In genomic region chr10:99853655-99854054, GRCh38 we compare ENCODE assay signal across 27 cellular contexts.
"Had no signal": no experiment of that assay in that cellular context is flagged by ENCODE, and none has a peak within 500 bp of the region (broad histone marks: within the 10 kb centered on the region; RNA-seq: fewer than 3 reads in every experiment).

No MANE protein-coding gene starts in this region.

- DNase-seq: heart right ventricle; islet precursor cell; left ventricle myocardium inferior; naive thymus-derived CD8-positive, alpha-beta T cell; occipital lobe; ovary; posterior cingulate gyrus; retina; right cardiac atrium; sigmoid colon; small intestine; spleen; stimulated activated CD4-positive, alpha-beta T cell treated with anti-CD3 and anti-CD28 coated beads, Interleukin-4, amount 100 ng/mL, for 24 hours; stimulated activated naive CD4-positive, alpha-beta T cell; tibial artery; trophoblast cell; upper lobe of right lung had no signal

- ATAC-seq: heart right ventricle; naive thymus-derived CD8-positive, alpha-beta T cell; right cardiac atrium; stimulated activated effector memory CD8-positive, alpha-beta T cell treated with anti-CD3 and anti-CD28 coated beads, Interleukin-12 subunit alpha, Interleukin-12 subunit beta, amount 100 ng/mL, for 72 hours; upper lobe of right lung had no signal

- H3K4me2 ChIP-seq: hepatocyte, neural progenitor cell had no signal

- H3K27me3 ChIP-seq: heart right ventricle, hepatocyte, neural progenitor cell, neutrophil, ovary, sigmoid colon, spleen, suprapubic skin, tibial artery, upper lobe of right lung had no signal

- H3K36me3 ChIP-seq: heart right ventricle, left ventricle myocardium inferior, neural progenitor cell, neutrophil, ovary, prostate gland, sigmoid colon, spleen, suprapubic skin, thoracic aorta, tibial artery, upper lobe of right lung had no signal

- H3K79me2 ChIP-seq: hepatocyte had no signal

- H3K9ac ChIP-seq: neural progenitor cell had no signal

- H3K9me3 Mint-ChIP-seq: naive thymus-derived CD8-positive, alpha-beta T cell; nephron; neural progenitor cell; stimulated activated effector memory CD8-positive, alpha-beta T cell treated with anti-CD3 and anti-CD28 coated beads, Interleukin-12 subunit alpha, Interleukin-12 subunit beta, amount 100 ng/mL, for 72 hours; stimulated activated naive CD8-positive, alpha-beta T cell treated with anti-CD3 and anti-CD28 coated beads, Interleukin-15, Interleukin-2, amounts not matched to agents 100 ng/mL and 50 ng/mL, for 24 hours had no signal

- H2AFZ ChIP-seq: hepatocyte, neural progenitor cell had no signal

- H3K27ac Mint-ChIP-seq: naive thymus-derived CD8-positive, alpha-beta T cell; nephron; neural progenitor cell; stimulated activated effector memory CD8-positive, alpha-beta T cell treated with anti-CD3 and anti-CD28 coated beads, Interleukin-12 subunit alpha, Interleukin-12 subunit beta, amount 100 ng/mL, for 72 hours; stimulated activated naive CD8-positive, alpha-beta T cell treated with anti-CD3 and anti-CD28 coated beads, Interleukin-15, Interleukin-2, amounts not matched to agents 100 ng/mL and 50 ng/mL, for 24 hours had no signal

- H3K4me1 ChIP-seq: heart right ventricle, left ventricle myocardium inferior, prostate gland, spleen, suprapubic skin, tibial artery, upper lobe of right lung had no signal

- H3K9me3 ChIP-seq: neutrophil, ovary, prostate gland, sigmoid colon, spleen, suprapubic skin, thoracic aorta, tibial artery, upper lobe of right lung had no signal

- H3K27ac ChIP-seq: heart right ventricle, hepatocyte, left ventricle myocardium inferior, neural progenitor cell, neutrophil, ovary, prostate gland, sigmoid colon, spleen, suprapubic skin, thoracic aorta, tibial artery, upper lobe of right lung had no signal

- H3K4me3 Mint-ChIP-seq: naive thymus-derived CD8-positive, alpha-beta T cell; nephron; neural progenitor cell; stimulated activated effector memory CD8-positive, alpha-beta T cell treated with anti-CD3 and anti-CD28 coated beads, Interleukin-12 subunit alpha, Interleukin-12 subunit beta, amount 100 ng/mL, for 72 hours; stimulated activated naive CD8-positive, alpha-beta T cell treated with anti-CD3 and anti-CD28 coated beads, Interleukin-15, Interleukin-2, amounts not matched to agents 100 ng/mL and 50 ng/mL, for 24 hours had no signal

- H3K36me3 Mint-ChIP-seq: stimulated activated effector memory CD8-positive, alpha-beta T cell treated with anti-CD3 and anti-CD28 coated beads, Interleukin-12 subunit alpha, Interleukin-12 subunit beta, amount 100 ng/mL, for 72 hours had no signal

- H3K4me1 Mint-ChIP-seq: naive thymus-derived CD8-positive, alpha-beta T cell; stimulated activated effector memory CD8-positive, alpha-beta T cell treated with anti-CD3 and anti-CD28 coated beads, Interleukin-12 subunit alpha, Interleukin-12 subunit beta, amount 100 ng/mL, for 72 hours had no signal

- H3K4me3 ChIP-seq: heart right ventricle, hepatocyte, left ventricle myocardium inferior, lung, neural progenitor cell, ovary, prostate gland, sigmoid colon, spleen, suprapubic skin, thoracic aorta, tibial artery, upper lobe of right lung had no signal
